ENCODE assay signal across 8 cellular contexts in genomic region chr6:156808287-156808686, GRCh38. TPM values are rescaled to one million over a fixed set of nuclear protein-coding genes. Genes with fewer than 3 reads are reported as not detected.
A peak's percentile ranks its signal among the peaks of the same experiment; 100 is the strongest.
DNase-seq lines count a peak whose midpoint lies in the region; ATAC-seq and TF ChIP-seq lines count a peak whose summit lies in the region.

No MANE protein-coding gene starts in this region.

- DNase-seq in G401 (ENCODE audit: low spot score) (peak; percentile 70), astrocyte of the spinal cord (ENCODE audit: low read depth, low spot score) (peak; percentile 15)

- peaks cover 8% of the 10 kb centered on the region for H3K9me3 ChIP-seq in mesodermal cell (ENCODE audit: control insufficient read depth, low read length)

- in situ Hi-C loops in G401 (cut with HindIII; ENCODE audit: low sequenced_read_pairs) (no loop called here), astrocyte of the spinal cord (cut with HindIII; ENCODE audit: low sequenced_read_pairs) (no loop called here)

- peaks cover 10% of the 10 kb centered on the region for H3K36me3 ChIP-seq in mesodermal cell (ENCODE audit: control insufficient read depth, insufficient read depth, low read length)

- no peak for TF ChIP-seq CTCF in astrocyte of the spinal cord (IDR thresholded peaks at IDR 0.05; ENCODE audit: low read depth, low read length)

- H3K4me3 ChIP-seq in astrocyte of the spinal cord (ENCODE audit: low read depth, low read length) (no peak overlapping the region), mesodermal cell (ENCODE audit: extremely low read depth, insufficient read depth, low read length, poor library complexity, severe bottlenecking) (no peak overlapping the region)

- ATAC-seq in HG03442 (IDR thresholded peaks at IDR 0.05; ENCODE audit: unreplicated experiment) (peak; percentile 47), GM18520 (IDR thresholded peaks at IDR 0.05; ENCODE audit: unreplicated experiment) (no peak), HG03108 (IDR thresholded peaks at IDR 0.05; ENCODE audit: unreplicated experiment) (no peak), GM21381 (IDR thresholded peaks at IDR 0.05; ENCODE audit: unreplicated experiment) (no peak), GM18519 (IDR thresholded peaks at IDR 0.05; ENCODE audit: low FRiP score, unreplicated experiment) (no peak)

- peaks cover 5% of the 10 kb centered on the region for H3K4me1 ChIP-seq in mesodermal cell (ENCODE audit: control insufficient read depth, insufficient read depth, low read length, poor library complexity, severe bottlenecking)

- peak overlapping the region; percentile 13 for H3K27ac ChIP-seq in mesodermal cell (ENCODE audit: low read depth, low read length, severe bottlenecking)

- whole genome bisulfite sequencing in mesodermal cell (ENCODE audit: insufficient coverage in 2 of 2), 2 experiments = 47 to 60% methylated on average over 2 of the region's 2 CpGs

RNA-seq across cellular contexts. Expression of gene ARID1B, which starts 31.1 kb away (rescaled TPM):
- 15.0 and 24.3 TPM in 2 replicates for total RNA-seq in G401 (2014; rRNA removed; shearing (Covaris generic))
- polyA plus RNA-seq in mesodermal cell (2013, experiment 1 of 2) = 45.9 TPM
- 43.6 TPM for polyA plus RNA-seq in mesodermal cell (2013, experiment 2 of 2)
